In the genomic region with DNA sequence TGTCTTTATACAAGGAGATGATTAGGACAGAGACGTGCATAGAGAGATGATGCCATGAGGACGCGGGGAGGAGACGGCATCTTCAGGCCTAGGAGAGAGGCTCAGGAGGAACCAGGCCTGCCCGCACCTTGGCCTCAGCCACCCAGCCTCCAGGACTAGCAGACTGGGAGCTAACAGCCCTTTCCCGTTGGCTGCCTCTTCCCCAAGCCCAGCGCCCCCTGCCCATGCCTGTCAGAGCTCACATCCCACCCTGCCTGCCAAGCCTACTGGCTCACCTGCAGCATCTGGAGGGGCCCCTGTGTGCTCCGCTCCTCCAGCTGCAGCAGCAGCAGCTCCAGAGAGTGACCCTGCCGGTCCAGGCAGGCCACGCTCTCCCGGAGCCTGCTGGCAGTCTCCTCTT, we compare ENCODE assay signal across 29 cellular contexts. TPM values are rescaled to one million over a fixed set of nuclear protein-coding genes. Genes with fewer than 3 reads are reported as not detected.
"Had no signal": no experiment of that assay in that cellular context is flagged by ENCODE, and none has a peak within 500 bp of the region (broad histone marks: within the 10 kb centered on the region; RNA-seq: fewer than 3 reads in every experiment).

No MANE protein-coding gene starts in this region.

- H3K4me1 ChIP-seq: parathyroid adenoma had no signal

- H3K9me3 ChIP-seq: esophagus muscularis mucosa, heart right ventricle, mucosa of descending colon, right atrium auricular region, tibial nerve had no signal

- H3K27ac ChIP-seq: heart right ventricle, parathyroid adenoma, VCaP had no signal

- H3K4me2 ChIP-seq: smooth muscle cell had no signal

- H2AFZ ChIP-seq: parathyroid adenoma had no signal

- H3K36me3 Mint-ChIP-seq: activated naive CD4-positive, alpha-beta T cell treated with anti-CD3 and anti-CD28 coated beads, Interleukin-2, amount 50 U/mL, for 24 hours; T-cell had no signal

- DNase-seq: activated CD4-positive, alpha-beta T cell treated with anti-CD3 and anti-CD28 coated beads for 4 hours; activated CD4-positive, alpha-beta T cell treated with anti-CD3 and anti-CD28 coated beads, Interleukin-2, amount 50 U/mL, for 4 hours; activated CD8-positive, alpha-beta memory T cell treated with anti-CD3 and anti-CD28 coated beads for 24 hours; activated naive CD8-positive, alpha-beta T cell treated with anti-CD3 and anti-CD28 coated beads, Interleukin-2, amount 50 U/mL, for 24 hours; activated T-cell treated with anti-CD3 and anti-CD28 coated beads, Interleukin-2, amount 50 U/mL, for 1 hour; amygdala; caudate nucleus; foreskin melanocyte; heart right ventricle; mesendoderm; mucosa of descending colon; nephron progenitor cell; nucleus accumbens; stimulated activated CD4-positive, alpha-beta T cell treated with anti-CD3 and anti-CD28 coated beads, Interleukin-15, amount 100 ng/mL, for 24 hours; stimulated activated CD4-positive, alpha-beta T cell treated with anti-CD3 and anti-CD28 coated beads, Interleukin-2, amount 100 ng/mL, for 24 hours; stimulated activated naive CD4-positive, alpha-beta T cell; T-cell had no signal

- H3K9ac ChIP-seq: parathyroid adenoma had no signal

- H3K4me3 ChIP-seq: esophagus muscularis mucosa, heart right ventricle, mucosa of descending colon, right atrium auricular region, smooth muscle cell, tibial nerve had no signal

- H3K27me3 Mint-ChIP-seq: activated naive CD4-positive, alpha-beta T cell treated with anti-CD3 and anti-CD28 coated beads, Interleukin-2, amount 50 U/mL, for 24 hours had no signal

- H3K4me3 Mint-ChIP-seq: activated naive CD4-positive, alpha-beta T cell treated with anti-CD3 and anti-CD28 coated beads, Interleukin-2, amount 50 U/mL, for 24 hours; activated naive CD8-positive, alpha-beta T cell treated with anti-CD3 and anti-CD28 coated beads, Interleukin-2, amount 50 U/mL, for 24 hours; activated T-helper 1 cell treated with anti-CD3 and anti-CD28 coated beads, Interleukin-12 subunit alpha, Interleukin-12 subunit beta, Interleukin-2, Interleukin-4 antibody, amounts not matched to agents 30 ng/mL and 10 ng/mL and 1 ng/mL, durations not matched to agents 14 hours and 24 hours and 36 hours; dendritic cell treated with granulocyte-macrophage colony-stimulating factor and Interleukin-4, amounts not matched to agents 40 ng/mL and 50 ng/mL, for 4 days; T-cell had no signal

- H3K36me3 ChIP-seq: right atrium auricular region had no signal

- ATAC-seq: activated naive CD8-positive, alpha-beta T cell treated with anti-CD3 and anti-CD28 coated beads, Interleukin-2, amount 50 U/mL, for 24 hours; heart right ventricle; mucosa of descending colon; T-cell had no signal

- H3K27ac Mint-ChIP-seq: activated naive CD4-positive, alpha-beta T cell treated with anti-CD3 and anti-CD28 coated beads, Interleukin-2, amount 50 U/mL, for 24 hours; activated naive CD8-positive, alpha-beta T cell treated with anti-CD3 and anti-CD28 coated beads, Interleukin-2, amount 50 U/mL, for 24 hours; activated T-helper 1 cell treated with anti-CD3 and anti-CD28 coated beads, Interleukin-12 subunit alpha, Interleukin-12 subunit beta, Interleukin-2, Interleukin-4 antibody, amounts not matched to agents 30 ng/mL and 10 ng/mL and 1 ng/mL, durations not matched to agents 14 hours and 24 hours and 36 hours; dendritic cell treated with granulocyte-macrophage colony-stimulating factor and Interleukin-4, amounts not matched to agents 40 ng/mL and 50 ng/mL, for 4 days; nephron progenitor cell had no signal

- H3K9me3 Mint-ChIP-seq: activated naive CD4-positive, alpha-beta T cell treated with anti-CD3 and anti-CD28 coated beads, Interleukin-2, amount 50 U/mL, for 24 hours; activated naive CD8-positive, alpha-beta T cell treated with anti-CD3 and anti-CD28 coated beads, Interleukin-2, amount 50 U/mL, for 24 hours; activated T-helper 1 cell treated with anti-CD3 and anti-CD28 coated beads, Interleukin-12 subunit alpha, Interleukin-12 subunit beta, Interleukin-2, Interleukin-4 antibody, amounts not matched to agents 30 ng/mL and 10 ng/mL and 1 ng/mL, durations not matched to agents 14 hours and 24 hours and 36 hours; dendritic cell treated with granulocyte-macrophage colony-stimulating factor and Interleukin-4, amounts not matched to agents 40 ng/mL and 50 ng/mL, for 4 days; nephron progenitor cell; T-cell had no signal

RNA-seq across cellular contexts. Expression of gene TRIM17, which starts 6.0 kb away (rescaled TPM):
- total RNA-seq: esophagus muscularis mucosa, glomerular endothelial cell, myocyte, pulmonary artery endothelial cell, right atrium auricular region had no signal
